In the genomic region with DNA sequence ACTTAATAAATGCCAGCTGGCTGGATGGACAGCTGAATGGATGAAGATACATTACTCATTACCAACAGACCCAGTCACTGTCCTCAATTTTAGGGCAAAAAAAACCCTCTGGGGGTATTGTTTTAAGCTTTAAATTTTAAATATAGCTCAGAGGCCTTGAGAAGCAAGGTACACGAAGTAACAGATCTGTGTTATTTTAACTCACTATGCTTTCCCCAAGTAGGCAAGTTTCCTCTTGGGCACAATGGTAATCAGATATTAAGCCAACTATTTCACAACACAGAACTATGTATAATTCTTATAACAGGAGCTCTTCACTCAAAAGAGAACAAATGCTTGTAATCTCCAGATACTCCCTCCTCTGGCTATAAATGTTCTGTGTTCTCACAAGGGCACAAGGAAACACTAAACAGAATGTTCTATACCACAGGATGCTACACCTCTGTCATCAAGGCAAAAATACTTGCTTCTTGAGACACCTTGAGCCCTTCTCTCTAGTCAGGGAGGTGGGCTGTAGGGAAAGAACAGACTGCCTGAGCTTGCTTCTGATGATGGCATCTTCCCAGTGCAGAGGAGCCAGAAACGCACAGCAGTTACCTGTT, we compare ENCODE assay signal across 20 cellular contexts.
"Had no signal": no experiment of that assay in that cellular context is flagged by ENCODE, and none has a peak within 500 bp of the region (broad histone marks: within the 10 kb centered on the region; RNA-seq: fewer than 3 reads in every experiment).

No MANE protein-coding gene starts in this region.

- H3K36me3 Mint-ChIP-seq: activated naive CD8-positive, alpha-beta T cell treated with anti-CD3 and anti-CD28 coated beads, Interleukin-2, amount 10 ng/mL, durations not matched to agents 7 days and 5 days; natural killer cell; WTC11 had no signal

- H3K9me3 Mint-ChIP-seq: activated CD8-positive, alpha-beta T cell treated with anti-CD3 and anti-CD28 coated beads for 36 hours; activated naive CD8-positive, alpha-beta T cell treated with anti-CD3 and anti-CD28 coated beads, Interleukin-2, amount 10 ng/mL, durations not matched to agents 7 days and 5 days; activated T-helper 1 cell treated with anti-CD3 and anti-CD28 coated beads, Interleukin-12 subunit alpha, Interleukin-12 subunit beta, Interleukin-2, Interleukin-4 antibody, amounts not matched to agents 30 ng/mL and 10 ng/mL and 1 ng/mL, durations not matched to agents 14 hours and 24 hours and 36 hours; WTC11 had no signal

- ATAC-seq: activated CD8-positive, alpha-beta T cell treated with anti-CD3 and anti-CD28 coated beads for 36 hours; effector memory CD8-positive, alpha-beta T cell; left ventricle myocardium superior; natural killer cell; WTC11 had no signal

- H3K27me3 Mint-ChIP-seq: activated CD8-positive, alpha-beta T cell treated with anti-CD3 and anti-CD28 coated beads for 36 hours; activated naive CD8-positive, alpha-beta T cell treated with anti-CD3 and anti-CD28 coated beads, Interleukin-2, amount 10 ng/mL, durations not matched to agents 7 days and 5 days had no signal

- H3K27ac Mint-ChIP-seq: activated CD8-positive, alpha-beta T cell treated with anti-CD3 and anti-CD28 coated beads for 36 hours; activated naive CD8-positive, alpha-beta T cell treated with anti-CD3 and anti-CD28 coated beads, Interleukin-2, amount 10 ng/mL, durations not matched to agents 7 days and 5 days; activated T-helper 1 cell treated with anti-CD3 and anti-CD28 coated beads, Interleukin-12 subunit alpha, Interleukin-12 subunit beta, Interleukin-2, Interleukin-4 antibody, amounts not matched to agents 30 ng/mL and 10 ng/mL and 1 ng/mL, durations not matched to agents 14 hours and 24 hours and 36 hours; effector memory CD8-positive, alpha-beta T cell; natural killer cell; WTC11 had no signal

- H3K36me3 ChIP-seq: neutrophil had no signal

- H3K9me3 ChIP-seq: neutrophil had no signal

- H3K4me3 Mint-ChIP-seq: activated CD8-positive, alpha-beta T cell treated with anti-CD3 and anti-CD28 coated beads for 36 hours; activated naive CD8-positive, alpha-beta T cell treated with anti-CD3 and anti-CD28 coated beads, Interleukin-2, amount 10 ng/mL, durations not matched to agents 7 days and 5 days; activated T-helper 1 cell treated with anti-CD3 and anti-CD28 coated beads, Interleukin-12 subunit alpha, Interleukin-12 subunit beta, Interleukin-2, Interleukin-4 antibody, amounts not matched to agents 30 ng/mL and 10 ng/mL and 1 ng/mL, durations not matched to agents 14 hours and 24 hours and 36 hours; effector memory CD8-positive, alpha-beta T cell; natural killer cell; WTC11 had no signal

- DNase-seq: activated CD4-positive, alpha-beta T cell treated with anti-CD3 and anti-CD28 coated beads for 48 hours; activated CD8-positive, alpha-beta T cell treated with anti-CD3 and anti-CD28 coated beads for 36 hours; activated naive CD4-positive, alpha-beta T cell; activated naive CD8-positive, alpha-beta T cell treated with anti-CD3 and anti-CD28 coated beads, Interleukin-2, amount 10 ng/mL, durations not matched to agents 7 days and 5 days; aorta; dermis blood vessel endothelial cell; effector memory CD8-positive, alpha-beta T cell; foreskin fibroblast; hippocampal formation; kidney; left ventricle myocardium superior; mesendoderm; natural killer cell; retina; stimulated activated CD4-positive, alpha-beta T cell treated with anti-CD3 and anti-CD28 coated beads, Interleukin-4, amount 100 ng/mL, for 4 hours; T-helper 2 cell had no signal

- H3K4me1 Mint-ChIP-seq: activated naive CD8-positive, alpha-beta T cell treated with anti-CD3 and anti-CD28 coated beads, Interleukin-2, amount 10 ng/mL, durations not matched to agents 7 days and 5 days; natural killer cell had no signal

- H3K27ac ChIP-seq: neutrophil, skin epidermis had no signal

- H3K27me3 ChIP-seq: neutrophil had no signal

- H3K4me3 ChIP-seq: skin epidermis had no signal
